10 cellular contexts compared by ENCODE assay signal in genomic region chr1:38558476-38559179, GRCh38.
DNase-seq lines count a peak whose midpoint lies in the region; ATAC-seq, FAIRE-seq and TF ChIP-seq lines count a peak whose summit lies in the region.
"Had no signal": no experiment of that assay in that cellular context is flagged by ENCODE, and none has a peak within 500 bp of the region (broad histone marks: within the 10 kb centered on the region; RNA-seq: fewer than 3 reads in every experiment).

No MANE protein-coding gene starts in this region.

- peaks cover 43% of the 10 kb centered on the region for H3K4me1 ChIP-seq in DOHH2 (ENCODE audit: control insufficient read depth, low read length)
- H3K4me1 ChIP-seq in HEK293 (ENCODE audit: control insufficient read depth, insufficient read depth, low read length), result no peaks in the 10 kb centered on the region
- H3K4me1 ChIP-seq in ovary (ENCODE audit: insufficient read depth), result peaks cover 4% of the 10 kb centered on the region

- H3K4me3 ChIP-seq in DOHH2 (ENCODE audit: low read length), result peak overlapping the region; percentile 62
- H3K4me3 ChIP-seq in HEK293 (ENCODE audit: low read depth, low read length), result no peak overlapping the region
- H3K4me3 ChIP-seq in ovary, result no peak overlapping the region

- intact Hi-C loops in natural killer cell (cut with micrococcal nuclease), result no loop called here
- intact Hi-C loops in ovary (cut with DNase I), result no loop called here

- H3K9me3 Mint-ChIP-seq in activated naive CD4-positive, alpha-beta T cell treated with anti-CD3 and anti-CD28 coated beads, Interleukin-2, amount 50 U/mL, for 72 hours, result no peaks in the 10 kb centered on the region
- H3K9me3 Mint-ChIP-seq in natural killer cell, result no peaks in the 10 kb centered on the region

- CTCF ChIA-PET in HEK293 (lab: Yijun Ruan, JAX), result no interaction called here

- H3K4me1 Mint-ChIP-seq in natural killer cell, result peaks cover 59 to 62% of the 10 kb centered on the region in 2 donors

- FAIRE-seq in H54 (lab: Jason Lieb, UNC), result no peak
- FAIRE-seq: bronchial epithelial cell had no signal

- no peaks in the 10 kb centered on the region for H3K27me3 ChIP-seq in DOHH2 (ENCODE audit: control insufficient read depth, low read length)
- no peaks in the 10 kb centered on the region for H3K27me3 ChIP-seq in ovary

- no peaks in the 10 kb centered on the region for H3K36me3 ChIP-seq in DOHH2 (ENCODE audit: control insufficient read depth, low read length)
- no peaks in the 10 kb centered on the region for H3K36me3 ChIP-seq in HEK293 (ENCODE audit: control insufficient read depth in 2 of 2, insufficient read depth in 1 of 2, low read length in 2 of 2)
- H3K36me3 ChIP-seq in ovary, result no peaks in the 10 kb centered on the region

- H3K79me2 ChIP-seq in DOHH2 (ENCODE audit: control insufficient read depth, low read length), result no peaks in the 10 kb centered on the region

- H3K4me2 ChIP-seq in DOHH2 (ENCODE audit: low read length), result peak overlapping the region; percentile 90

- ATAC-seq in activated naive CD4-positive, alpha-beta T cell treated with anti-CD3 and anti-CD28 coated beads, Interleukin-2, amount 50 U/mL, for 72 hours, result peak in 1 of 2 donors; percentile 36
- no peak for ATAC-seq in natural killer cell
- ATAC-seq in GM18520 (IDR thresholded peaks at IDR 0.05; ENCODE audit: unreplicated experiment), result no peak
- ATAC-seq in GM21367 (IDR thresholded peaks at IDR 0.05; ENCODE audit: unreplicated experiment), result no peak

- H3F3A ChIP-seq in DOHH2 (ENCODE audit: control insufficient read depth, insufficient read depth), result peaks cover 23% of the 10 kb centered on the region

- POLR2A ChIA-PET in HEK293 (lab: Yijun Ruan, JAX), result interaction anchor here (0.5 to 0.6 kb wide), 2 partner anchors 114 to 187 kb away, joined by 4 to 5 read pairs; no protein-coding TSS in a partner anchor

- no peaks in the 10 kb centered on the region for H3K9me2 ChIP-seq in DOHH2 (replicated peaks; ENCODE audit: control insufficient read depth, low read length)

- H3K27me3 Mint-ChIP-seq in natural killer cell (ENCODE audit: low read depth in 2 of 2), result peaks cover 3 to 14% of the 10 kb centered on the region in 2 donors

- H3K9me3 ChIP-seq in DOHH2 (ENCODE audit: control insufficient read depth, insufficient read depth, low read length) (no peaks in the 10 kb centered on the region), HEK293 (ENCODE audit: control insufficient read depth, insufficient read depth, low read depth, low read length) (no peaks in the 10 kb centered on the region), ovary (no peaks in the 10 kb centered on the region)

- TF ChIP-seq POLR2A in H54 (IDR thresholded peaks at IDR 0.05; ENCODE audit: low read depth, low read length), result no peak
- no peak for TF ChIP-seq POLR2A in ovary (IDR thresholded peaks at IDR 0.05)

- peak overlapping the region; percentile 38 to 88 for H3K27ac Mint-ChIP-seq in activated naive CD4-positive, alpha-beta T cell treated with anti-CD3 and anti-CD28 coated beads, Interleukin-2, amount 50 U/mL, for 72 hours
- H3K27ac Mint-ChIP-seq in natural killer cell, result peak overlapping the region; percentile 72 to 80

- TF ChIP-seq EP300 in ovary (IDR thresholded peaks at IDR 0.05), result no peak

- no peak overlapping the region for H3K4me3 Mint-ChIP-seq in natural killer cell

- H3K36me3 Mint-ChIP-seq in activated naive CD4-positive, alpha-beta T cell treated with anti-CD3 and anti-CD28 coated beads, Interleukin-2, amount 50 U/mL, for 72 hours, result no peaks in the 10 kb centered on the region
- no peaks in the 10 kb centered on the region for H3K36me3 Mint-ChIP-seq in natural killer cell

- WGBS in ovary, 3 donors, result 61 to 64% (median 62%) methylated on average over 15 of the region's 15 CpGs

- H3K27ac ChIP-seq in DOHH2 (ENCODE audit: low read depth, low read length) (peak overlapping the region; percentile 85), HEK293 (ENCODE audit: extremely low read depth, low read depth, low read length) (no peak overlapping the region), ovary (no peak overlapping the region)

- no peak for DNase-seq in activated naive CD4-positive, alpha-beta T cell treated with anti-CD3 and anti-CD28 coated beads, Interleukin-2, amount 50 U/mL, for 72 hours (ENCODE audit: low spot score in 2 of 2)
- DNase-seq in natural killer cell (no peak), H54 (ENCODE audit: insufficient read length, low spot score) (no peak), ovary (no peak)
- DNase-seq: head of caudate nucleus had no signal

- no peaks in the 10 kb centered on the region for H4K20me1 ChIP-seq in DOHH2 (ENCODE audit: control insufficient read depth, insufficient read depth, low read depth, low read length)

- TF ChIP-seq CTCF in DOHH2 (IDR thresholded peaks at IDR 0.05; ENCODE audit: low read depth, low read length, poor library complexity, severe bottlenecking) (no peak), HEK293 (tag by site-specific recombination; IDR thresholded peaks at IDR 0.05) (no peak), natural killer cell (IDR thresholded peaks at IDR 0.05) (no peak), ovary (IDR thresholded peaks at IDR 0.05) (no peak)

TF ChIP-seq in HEK293, 187 proteins besides CTCF, POLR2A, EP300 and RAD21:
- TF ChIP-seq ZNF398 (tag by site-specific recombination; IDR thresholded peaks at IDR 0.05) (peak; percentile 57; the same call in 1 of the 2 replicates), ZNF561 (tag by site-specific recombination; IDR thresholded peaks at IDR 0.05; ENCODE audit: borderline replicate concordance) (no peak), TRIM28 (IDR thresholded peaks at IDR 0.05; ENCODE audit: borderline replicate concordance, low read length) (peak; percentile 60; the same call in 1 of the 2 replicates)
